ENCODE assay signal across 21 cellular contexts in the genomic region with DNA sequence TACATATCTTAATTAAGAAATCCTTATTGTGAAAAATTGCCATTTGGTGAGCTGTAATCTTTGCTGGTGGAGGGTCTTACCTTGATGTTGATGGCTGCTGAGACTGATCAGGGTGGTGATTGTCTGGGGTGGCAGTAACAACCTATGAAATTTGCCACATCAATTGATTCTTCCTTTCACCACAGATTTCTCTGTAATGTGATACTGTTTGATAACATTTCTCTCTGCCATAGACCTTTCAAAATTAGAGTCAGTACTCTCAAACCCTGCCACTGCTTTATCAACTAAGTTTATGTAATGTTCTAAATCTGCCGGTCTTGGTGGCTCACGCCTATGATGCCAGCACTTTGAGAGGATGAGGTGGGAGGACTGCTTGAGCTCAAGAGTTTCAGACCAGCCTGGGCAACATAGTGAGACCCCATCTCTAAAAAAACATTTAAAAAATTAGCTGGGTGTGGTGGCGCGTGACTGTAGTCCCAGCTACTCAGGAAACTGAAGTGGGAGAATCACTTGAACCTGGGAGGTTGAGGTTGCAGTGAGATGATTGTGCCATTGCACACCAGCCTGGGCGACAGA. TPM values are rescaled to one million over a fixed set of nuclear protein-coding genes. Genes with fewer than 3 reads are reported as not detected.
DNase-seq lines count a peak whose midpoint lies in the region; ATAC-seq, FAIRE-seq and TF ChIP-seq lines count a peak whose summit lies in the region.
"Had no signal": no experiment of that assay in that cellular context is flagged by ENCODE, and none has a peak within 500 bp of the region (broad histone marks: within the 10 kb centered on the region; RNA-seq: fewer than 3 reads in every experiment).

No MANE protein-coding gene starts in this region.

- no peaks in the 10 kb centered on the region for H3K27me3 Mint-ChIP-seq in T-helper 1 cell treated with Interleukin-12 subunit alpha and Interleukin-12 subunit beta and Interleukin-4 antibody, amounts not matched to agents 30 μg/mL and 1 μg/mL, for 36 hours (ENCODE audit: low read depth)
- H3K27me3 Mint-ChIP-seq: progenitor cell of endocrine pancreas, type B pancreatic cell had no signal

- peak overlapping the region; percentile 1 for H3K27ac Mint-ChIP-seq in T-helper 1 cell treated with Interleukin-12 subunit alpha and Interleukin-12 subunit beta and Interleukin-4 antibody, amounts not matched to agents 30 μg/mL and 1 μg/mL, for 36 hours
- H3K27ac Mint-ChIP-seq: progenitor cell of endocrine pancreas, type B pancreatic cell had no signal

- no peak for TF ChIP-seq CTCF in K562 (IDR thresholded peaks at IDR 0.05 in 2 of 3, conservative IDR thresholded peaks at IDR 0.05 in 1 of 3; ENCODE audit: insufficient read depth in 2 of 3, low read depth in 1 of 3, low read length in 3 of 3)

- H3K4me3 Mint-ChIP-seq in T-helper 1 cell treated with Interleukin-12 subunit alpha and Interleukin-12 subunit beta and Interleukin-4 antibody, amounts not matched to agents 30 μg/mL and 1 μg/mL, for 36 hours, result peak overlapping the region; percentile 5
- H3K4me3 Mint-ChIP-seq: type B pancreatic cell had no signal

- H4K20me1 ChIP-seq in K562 (replicated peaks; ENCODE audit: control insufficient read depth, insufficient read depth, low read length), result peaks cover 26% of the 10 kb centered on the region

- TF ChIP-seq POLR2A in K562 (conservative IDR thresholded peaks at IDR 0.05), result no peak

- H2AFZ ChIP-seq in K562 (ENCODE audit: low read depth, low read length), result no peak overlapping the region

- peaks cover 25% of the 10 kb centered on the region for H3K4me1 Mint-ChIP-seq in T-helper 1 cell treated with Interleukin-12 subunit alpha and Interleukin-12 subunit beta and Interleukin-4 antibody, amounts not matched to agents 30 μg/mL and 1 μg/mL, for 36 hours (ENCODE audit: low read depth)

- H3K4me3 ChIP-seq in K562, result no peak overlapping the region
- H3K4me3 ChIP-seq: dorsolateral prefrontal cortex, mucosa of descending colon, stomach had no signal

- H3K9me1 ChIP-seq in K562 (ENCODE audit: control insufficient read depth, insufficient read depth, low read length), result peaks cover 4% of the 10 kb centered on the region

- POLR2A ChIA-PET in K562 (lab: Yijun Ruan, JAX), result interaction anchor here (1.0 to 12.7 kb wide), 5 partner anchors 12 to 104 kb away, joined by 3 to 209 read pairs (median 3); partner anchors contain the start of gene TXLNA

- H3K36me3 ChIP-seq in K562 (ENCODE audit: control insufficient read depth, insufficient read depth, low read length), result peaks cover 48% of the 10 kb centered on the region

- H3K9ac ChIP-seq in K562 (ENCODE audit: insufficient read depth in 1 of 2, low read depth in 2 of 2, low read length in 2 of 2), result no peak overlapping the region

- intact Hi-C loops in K562 (cut with micrococcal nuclease), result no loop called here

- peaks cover 19 to 38% of the 10 kb centered on the region in 2 experiments; a peak in 4 of 5 replicates for H3K4me1 ChIP-seq in K562 (replicated peaks in 1 of 2; ENCODE audit: control insufficient read depth in 2 of 2, insufficient read depth in 2 of 2, low read length in 2 of 2)

- H3K9me3 Mint-ChIP-seq in T-helper 1 cell treated with Interleukin-12 subunit alpha and Interleukin-12 subunit beta and Interleukin-4 antibody, amounts not matched to agents 30 μg/mL and 1 μg/mL, for 36 hours, result no peaks in the 10 kb centered on the region
- H3K9me3 Mint-ChIP-seq: type B pancreatic cell had no signal

- H3K27ac ChIP-seq in K562 (ENCODE audit: extremely low read depth, low read depth, low read length), result no peak overlapping the region
- H3K27ac ChIP-seq: 22Rv1, dorsolateral prefrontal cortex, stomach had no signal

- no peaks in the 10 kb centered on the region for H3K27me3 ChIP-seq in K562 (ENCODE audit: control insufficient read depth in 2 of 2, insufficient read depth in 2 of 2, low read length in 2 of 2)
- H3K27me3 ChIP-seq: dorsolateral prefrontal cortex, stomach had no signal

- WGBS in K562 (ENCODE audit: insufficient coverage, low coverage, missing lambda C conversion rate), result 79% methylated on average over 5 of the region's 5 CpGs

- TF ChIP-seq RAD21 in K562 (CRISPR knock-in tag; conservative IDR thresholded peaks at IDR 0.05 in 1 of 2, IDR thresholded peaks at IDR 0.05 in 1 of 2), result no peak

- BruUV-seq in K562 (replicated peaks; lab: Mats Ljungman, UMichigan), result no TSS peak

- ATAC-seq in K562, result no peak
- ATAC-seq: mucosa of descending colon had no signal

- no peaks in the 10 kb centered on the region for H3K9me3 ChIP-seq in K562 (replicated peaks; ENCODE audit: control insufficient read depth, insufficient read depth, low read depth, low read length)
- H3K9me3 ChIP-seq: mucosa of descending colon, stomach had no signal

- no peak for TF ChIP-seq EP300 in K562 (IDR thresholded peaks at IDR 0.05; ENCODE audit: low read length)

- H3K79me2 ChIP-seq in K562 (ENCODE audit: control insufficient read depth, insufficient read depth, low read length), result peaks cover 98% of the 10 kb centered on the region

- FAIRE-seq in K562 (lab: Jason Lieb, UNC), result no peak

- H3K36me3 Mint-ChIP-seq in T-helper 1 cell treated with Interleukin-12 subunit alpha and Interleukin-12 subunit beta and Interleukin-4 antibody, amounts not matched to agents 30 μg/mL and 1 μg/mL, for 36 hours (ENCODE audit: low read depth), result peaks cover 3% of the 10 kb centered on the region

- DNase-seq in T-helper 1 cell (no peak), K562 (ENCODE audit: extremely low read depth in 1 of 4, low spot score in 3 of 4) (no peak), DMS114 treated with DMSO at 0.1 percent for 48 hours (lab: John Stamatoyannopoulos, UW; ENCODE audit: unreplicated experiment) (no peak), NCI-H2029 (lab: John Stamatoyannopoulos, UW) (no peak), NCI-H2196 (lab: John Stamatoyannopoulos, UW; ENCODE audit: unreplicated experiment) (no peak)
- peak; percentile 6 for DNase-seq in stimulated activated CD4-positive, alpha-beta T cell treated with anti-CD3 and anti-CD28 coated beads, Interleukin-1b, Interleukin-23, amount 100 ng/mL, for 48 hours
- no peak for DNase-seq in stimulated activated CD4-positive, alpha-beta T cell treated with anti-CD3 and anti-CD28 coated beads, Interleukin-4, amount 100 ng/mL, for 4 hours
- DNase-seq: AML-193, amygdala, Calu3, caudate nucleus, dorsolateral prefrontal cortex, mucosa of descending colon, NCI-H1092 treated with DMSO at 0.1 percent for 48 hours, NCI-H524 treated with DMSO at 0.1 percent for 48 hours, stomach, T-helper 9 cell had no signal

- no peak overlapping the region for H3K4me2 ChIP-seq in K562 (ENCODE audit: insufficient read depth, low read length)

- in situ Hi-C loops in K562 (cut with MboI), result no loop called here

- CTCF ChIA-PET in K562 (lab: Yijun Ruan, JAX; ENCODE audit: low intra/inter-chr PET ratio), result no interaction called here

TF ChIP-seq in K562, 482 proteins besides CTCF, POLR2A, EP300 and RAD21 (continues in another document):
- TF ChIP-seq KDM1A (IDR thresholded peaks at IDR 0.05), result 0 out of 4 replicates have a peak, but pooled peaks of 1 of the 2 experiments have one; percentile 16
- no peak for TF ChIP-seq KAT2B (IDR thresholded peaks at IDR 0.05; ENCODE audit: low read depth, low read length)
- peak; percentile 95 for TF ChIP-seq ZNF121 (CRISPR knock-in tag; conservative IDR thresholded peaks at IDR 0.05)
- TF ChIP-seq BCOR (IDR thresholded peaks at IDR 0.05), result peak; percentile 35; the same call in 1 of the 2 replicates
- TF ChIP-seq TCFL5 (CRISPR knock-in tag; conservative IDR thresholded peaks at IDR 0.05), result no peak
- TF ChIP-seq SUPT5H (IDR thresholded peaks at IDR 0.05), result no peak

RNA-seq across cellular contexts. Expression of gene KPNA6, which starts 5.0 kb away (rescaled TPM):
- 44.4 and 59.0 TPM in 2 replicates for total RNA-seq in K562 (2011; cell fraction: chromatin; rRNA removed; ENCODE audit: low replicate concordance)
- 21.2 and 22.4 TPM in 2 replicates for total RNA-seq in K562 (2011; cell fraction: nucleolus; rRNA removed)
- total RNA-seq in K562 (2011; cell fraction: nucleoplasm; rRNA removed), result 36.6 and 51.3 TPM in 2 replicates
- total RNA-seq in K562 (2014; rRNA removed) (20.1 and 26.7 TPM in 2 replicates), K562 (2014; rRNA removed; fragmentation: Illumina TruSeq; extraction: Trizol) (42.5 and 50.0 TPM in 2 replicates), K562 (2015; rRNA removed; fragmentation: Illumina TruSeq; extraction: Trizol) (36.9 and 38.9 TPM in 2 replicates), K562 (2021) (54.6 and 57.9 TPM in 2 replicates)
- polyA plus RNA-seq in K562 (2011; rRNA removed) (36.6 and 41.6 TPM in 2 replicates), K562 (2014; fragmentation: Illumina TruSeq; extraction: Trizol) (26.6 and 30.0 TPM in 2 replicates), K562 (2014; fragmentation: Nextera tagmentation; extraction: Ambion mirVana) (10 to 100 TPM; 24.8 to 32.2 TPM), K562 (2014; rRNA removed) (27.6 and 32.2 TPM in 2 replicates)
- 18.7 and 33.1 TPM in 2 replicates for polyA plus RNA-seq in K562 (2011; cell fraction: cytosol; rRNA removed)
- polyA plus RNA-seq in K562 (2011; cell fraction: nucleus; rRNA removed), result 17.1 and 19.8 TPM in 2 replicates
- polyA plus RNA-seq in K562 (2012), result 15.1 and 15.2 TPM in 2 replicates
- polyA minus RNA-seq in K562 (2011; rRNA and poly(A)+ RNA removed), result 47.4 and 66.2 TPM in 2 replicates
- 27.6 and 34.9 TPM in 2 replicates for polyA minus RNA-seq in K562 (2011; cell fraction: cytosol; rRNA and poly(A)+ RNA removed)
- 8.8 and 20.9 TPM in 2 replicates for polyA minus RNA-seq in K562 (2011; cell fraction: nucleus; rRNA and poly(A)+ RNA removed)

RNA-seq across cellular contexts. Expression of gene TMEM39B, which starts 40.1 kb away (rescaled TPM):
- total RNA-seq in K562 (2011; cell fraction: chromatin; rRNA removed; ENCODE audit: low replicate concordance), result 12.4 and 38.5 TPM in 2 replicates
- total RNA-seq in K562 (2011; cell fraction: nucleolus; rRNA removed), result 42.0 and 48.5 TPM in 2 replicates
- 31.2 and 37.3 TPM in 2 replicates for total RNA-seq in K562 (2011; cell fraction: nucleoplasm; rRNA removed)
- total RNA-seq in K562 (2014; rRNA removed) (6.0 and 9.5 TPM in 2 replicates), K562 (2014; rRNA removed; fragmentation: Illumina TruSeq; extraction: Trizol) (4.9 and 6.9 TPM in 2 replicates), K562 (2015; rRNA removed; fragmentation: Illumina TruSeq; extraction: Trizol) (10.9 and 11.0 TPM in 2 replicates), K562 (2021) (28.5 and 29.3 TPM in 2 replicates)
- polyA plus RNA-seq in K562 (2011; rRNA removed) (9.7 and 22.5 TPM in 2 replicates), K562 (2014; fragmentation: Illumina TruSeq; extraction: Trizol) (17.4 and 17.7 TPM in 2 replicates), K562 (2014; fragmentation: Nextera tagmentation; extraction: Ambion mirVana) (1 to 10 TPM in 1 of 2 experiments, under 1 TPM in 1; 0.92 to 3.5 TPM), K562 (2014; rRNA removed) (10.9 and 12.2 TPM in 2 replicates)
- polyA plus RNA-seq in K562 (2011; cell fraction: cytosol; rRNA removed), result 35.8 and 45.0 TPM in 2 replicates
- 26.6 and 34.6 TPM in 2 replicates for polyA plus RNA-seq in K562 (2011; cell fraction: nucleus; rRNA removed)
- polyA plus RNA-seq in K562 (2012), result 27.8 and 28.1 TPM in 2 replicates
- 12.3 and 16.2 TPM in 2 replicates for polyA minus RNA-seq in K562 (2011; rRNA and poly(A)+ RNA removed)
- polyA minus RNA-seq in K562 (2011; cell fraction: cytosol; rRNA and poly(A)+ RNA removed), result 24.0 and 24.4 TPM in 2 replicates
- 11.2 and 12.8 TPM in 2 replicates for polyA minus RNA-seq in K562 (2011; cell fraction: nucleus; rRNA and poly(A)+ RNA removed)
